In the genomic region with DNA sequence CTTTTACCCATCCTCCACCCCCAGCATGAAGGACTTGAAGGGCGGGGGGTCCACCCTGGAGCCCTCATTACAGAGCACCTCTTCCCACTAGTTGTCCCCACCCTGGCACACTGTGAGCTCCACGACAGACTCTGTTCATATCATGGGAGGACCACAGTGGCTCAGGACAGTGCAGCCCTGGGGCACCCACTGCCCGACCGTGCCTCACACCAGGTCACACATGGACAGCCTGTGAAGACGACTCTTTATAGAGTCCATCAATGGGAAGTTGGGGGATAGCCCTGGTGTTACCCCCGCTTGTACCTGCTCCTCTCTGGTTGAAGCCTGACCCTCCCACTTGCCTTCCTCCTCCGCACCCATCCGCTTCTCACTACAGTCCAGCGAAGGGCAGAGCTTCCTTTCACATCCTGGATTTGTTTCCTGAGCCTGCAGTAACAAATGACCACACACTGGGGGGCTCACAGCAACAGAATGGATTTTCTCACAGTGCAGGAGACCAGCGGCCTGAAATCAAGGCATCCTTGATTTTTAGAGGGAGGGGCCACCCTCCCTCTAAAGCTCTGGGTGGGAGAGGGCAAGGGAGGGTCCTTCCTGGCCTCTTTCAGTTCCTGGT, we compare ENCODE assay signal across 2 cellular contexts.
TF ChIP-seq lines count a peak whose summit lies in the region.

No MANE protein-coding gene starts in this region.

TF ChIP-seq in HepG2, 621 proteins besides CTCF, POLR2A, EP300 and RAD21:
- no peak for TF ChIP-seq THAP11 (CRISPR knock-in tag; IDR thresholded peaks at IDR 0.05)
- no peak for TF ChIP-seq ATF1 (CRISPR knock-in tag; IDR thresholded peaks at IDR 0.05)
- TF ChIP-seq AKAP8 (CRISPR knock-in tag; IDR thresholded peaks at IDR 0.05) = no peak

TF ChIP-seq in WTC11, 78 proteins besides CTCF, POLR2A, EP300 and RAD21:
- TF ChIP-seq, protein P1, sequence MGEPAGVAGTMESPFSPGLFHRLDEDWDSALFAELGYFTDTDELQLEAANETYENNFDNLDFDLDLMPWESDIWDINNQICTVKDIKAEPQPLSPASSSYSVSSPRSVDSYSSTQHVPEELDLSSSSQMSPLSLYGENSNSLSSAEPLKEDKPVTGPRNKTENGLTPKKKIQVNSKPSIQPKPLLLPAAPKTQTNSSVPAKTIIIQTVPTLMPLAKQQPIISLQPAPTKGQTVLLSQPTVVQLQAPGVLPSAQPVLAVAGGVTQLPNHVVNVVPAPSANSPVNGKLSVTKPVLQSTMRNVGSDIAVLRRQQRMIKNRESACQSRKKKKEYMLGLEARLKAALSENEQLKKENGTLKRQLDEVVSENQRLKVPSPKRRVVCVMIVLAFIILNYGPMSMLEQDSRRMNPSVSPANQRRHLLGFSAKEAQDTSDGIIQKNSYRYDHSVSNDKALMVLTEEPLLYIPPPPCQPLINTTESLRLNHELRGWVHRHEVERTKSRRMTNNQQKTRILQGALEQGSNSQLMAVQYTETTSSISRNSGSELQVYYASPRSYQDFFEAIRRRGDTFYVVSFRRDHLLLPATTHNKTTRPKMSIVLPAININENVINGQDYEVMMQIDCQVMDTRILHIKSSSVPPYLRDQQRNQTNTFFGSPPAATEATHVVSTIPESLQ (CRISPR knock-in tag; IDR thresholded peaks at IDR 0.05) = no peak
- TF ChIP-seq, protein P2, sequence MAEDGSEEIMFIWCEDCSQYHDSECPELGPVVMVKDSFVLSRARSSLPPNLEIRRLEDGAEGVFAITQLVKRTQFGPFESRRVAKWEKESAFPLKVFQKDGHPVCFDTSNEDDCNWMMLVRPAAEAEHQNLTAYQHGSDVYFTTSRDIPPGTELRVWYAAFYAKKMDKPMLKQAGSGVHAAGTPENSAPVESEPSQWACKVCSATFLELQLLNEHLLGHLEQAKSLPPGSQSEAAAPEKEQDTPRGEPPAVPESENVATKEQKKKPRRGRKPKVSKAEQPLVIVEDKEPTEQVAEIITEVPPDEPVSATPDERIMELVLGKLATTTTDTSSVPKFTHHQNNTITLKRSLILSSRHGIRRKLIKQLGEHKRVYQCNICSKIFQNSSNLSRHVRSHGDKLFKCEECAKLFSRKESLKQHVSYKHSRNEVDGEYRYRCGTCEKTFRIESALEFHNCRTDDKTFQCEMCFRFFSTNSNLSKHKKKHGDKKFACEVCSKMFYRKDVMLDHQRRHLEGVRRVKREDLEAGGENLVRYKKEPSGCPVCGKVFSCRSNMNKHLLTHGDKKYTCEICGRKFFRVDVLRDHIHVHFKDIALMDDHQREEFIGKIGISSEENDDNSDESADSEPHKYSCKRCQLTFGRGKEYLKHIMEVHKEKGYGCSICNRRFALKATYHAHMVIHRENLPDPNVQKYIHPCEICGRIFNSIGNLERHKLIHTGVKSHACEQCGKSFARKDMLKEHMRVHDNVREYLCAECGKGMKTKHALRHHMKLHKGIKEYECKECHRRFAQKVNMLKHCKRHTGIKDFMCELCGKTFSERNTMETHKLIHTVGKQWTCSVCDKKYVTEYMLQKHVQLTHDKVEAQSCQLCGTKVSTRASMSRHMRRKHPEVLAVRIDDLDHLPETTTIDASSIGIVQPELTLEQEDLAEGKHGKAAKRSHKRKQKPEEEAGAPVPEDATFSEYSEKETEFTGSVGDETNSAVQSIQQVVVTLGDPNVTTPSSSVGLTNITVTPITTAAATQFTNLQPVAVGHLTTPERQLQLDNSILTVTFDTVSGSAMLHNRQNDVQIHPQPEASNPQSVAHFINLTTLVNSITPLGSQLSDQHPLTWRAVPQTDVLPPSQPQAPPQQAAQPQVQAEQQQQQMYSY (CRISPR knock-in tag; IDR thresholded peaks at IDR 0.05) = no peak
- TF ChIP-seq SOX15 (CRISPR knock-in tag; IDR thresholded peaks at IDR 0.05) = no peak
